Comparison of ENCODE assay signal across 1 cellular context in the genomic region with DNA sequence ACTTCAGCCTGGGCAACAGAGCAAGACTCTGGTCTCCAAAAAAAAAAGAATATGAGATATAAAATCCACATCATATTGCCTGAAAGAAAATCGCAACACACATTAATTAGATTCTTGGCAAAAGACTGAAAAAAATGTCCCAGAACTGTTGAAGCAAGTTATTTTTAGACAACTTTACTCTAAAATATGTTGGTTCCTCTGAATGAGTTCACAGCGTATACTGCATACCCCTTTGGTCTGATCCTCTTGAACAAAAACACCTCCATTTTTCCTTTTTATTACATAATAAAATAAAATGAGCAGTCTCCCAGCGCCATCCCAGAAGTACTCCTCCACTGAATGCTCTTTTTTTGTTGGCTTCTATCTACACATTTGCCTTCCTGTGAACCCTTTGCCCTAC.
TF ChIP-seq lines count a peak whose summit lies in the region.

No MANE protein-coding gene starts in this region.

TF ChIP-seq in GM23338, 12 proteins besides CTCF, POLR2A, EP300 and RAD21 (continued from another document):
- TF ChIP-seq, protein P1, sequence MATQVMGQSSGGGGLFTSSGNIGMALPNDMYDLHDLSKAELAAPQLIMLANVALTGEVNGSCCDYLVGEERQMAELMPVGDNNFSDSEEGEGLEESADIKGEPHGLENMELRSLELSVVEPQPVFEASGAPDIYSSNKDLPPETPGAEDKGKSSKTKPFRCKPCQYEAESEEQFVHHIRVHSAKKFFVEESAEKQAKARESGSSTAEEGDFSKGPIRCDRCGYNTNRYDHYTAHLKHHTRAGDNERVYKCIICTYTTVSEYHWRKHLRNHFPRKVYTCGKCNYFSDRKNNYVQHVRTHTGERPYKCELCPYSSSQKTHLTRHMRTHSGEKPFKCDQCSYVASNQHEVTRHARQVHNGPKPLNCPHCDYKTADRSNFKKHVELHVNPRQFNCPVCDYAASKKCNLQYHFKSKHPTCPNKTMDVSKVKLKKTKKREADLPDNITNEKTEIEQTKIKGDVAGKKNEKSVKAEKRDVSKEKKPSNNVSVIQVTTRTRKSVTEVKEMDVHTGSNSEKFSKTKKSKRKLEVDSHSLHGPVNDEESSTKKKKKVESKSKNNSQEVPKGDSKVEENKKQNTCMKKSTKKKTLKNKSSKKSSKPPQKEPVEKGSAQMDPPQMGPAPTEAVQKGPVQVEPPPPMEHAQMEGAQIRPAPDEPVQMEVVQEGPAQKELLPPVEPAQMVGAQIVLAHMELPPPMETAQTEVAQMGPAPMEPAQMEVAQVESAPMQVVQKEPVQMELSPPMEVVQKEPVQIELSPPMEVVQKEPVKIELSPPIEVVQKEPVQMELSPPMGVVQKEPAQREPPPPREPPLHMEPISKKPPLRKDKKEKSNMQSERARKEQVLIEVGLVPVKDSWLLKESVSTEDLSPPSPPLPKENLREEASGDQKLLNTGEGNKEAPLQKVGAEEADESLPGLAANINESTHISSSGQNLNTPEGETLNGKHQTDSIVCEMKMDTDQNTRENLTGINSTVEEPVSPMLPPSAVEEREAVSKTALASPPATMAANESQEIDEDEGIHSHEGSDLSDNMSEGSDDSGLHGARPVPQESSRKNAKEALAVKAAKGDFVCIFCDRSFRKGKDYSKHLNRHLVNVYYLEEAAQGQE (IDR thresholded peaks at IDR 0.05; ENCODE audit: unreplicated experiment): no peak
- no peak for TF ChIP-seq POLR2AphosphoS5 (IDR thresholded peaks at IDR 0.05; ENCODE audit: low read depth)
